22 cellular contexts compared by ENCODE assay signal in genomic region chr2:69190743-69191425, GRCh38.
DNase-seq lines count a peak whose midpoint lies in the region; ATAC-seq and TF ChIP-seq lines count a peak whose summit lies in the region.
"Had no signal": no experiment of that assay in that cellular context is flagged by ENCODE, and none has a peak within 500 bp of the region (broad histone marks: within the 10 kb centered on the region; RNA-seq: fewer than 3 reads in every experiment).

No MANE protein-coding gene starts in this region.

- DNase-seq in AG20443 (ENCODE audit: low spot score), result peak; percentile 30
- DNase-seq in fibroblast of villous mesenchyme (ENCODE audit: low read depth), result peak; percentile 56
- no peak for DNase-seq in osteocyte (ENCODE audit: extremely low spot score, unreplicated experiment)
- DNase-seq in activated naive CD8-positive, alpha-beta T cell treated with anti-CD3 and anti-CD28 coated beads, Interleukin-2, amount 50 U/mL, for 24 hours, result no peak
- DNase-seq in activated CD4-positive, CD25-positive, alpha-beta regulatory T cell (lab: John Stamatoyannopoulos, UW), result no peak
- no peak for DNase-seq in HuH-7.5 (ENCODE audit: low spot score)
- no peak for DNase-seq in cerebellar cortex (ENCODE audit: low spot score)
- DNase-seq: activated CD4-positive, alpha-beta T cell treated with anti-CD3 and anti-CD28 coated beads for 4 hours; left colon; NCI-H1436 treated with DMSO at 0.1 percent for 48 hours; NCI-H524 treated with DMSO at 0.1 percent for 48 hours; psoas muscle; stimulated activated CD4-positive, alpha-beta T cell treated with anti-CD3 and anti-CD28 coated beads, Interleukin-4, amount 100 ng/mL, for 1 hour; stimulated activated naive CD8-positive, alpha-beta T cell treated with anti-CD3 and anti-CD28 coated beads, Interleukin-15, Interleukin-2, amounts not matched to agents 100 U/mL and 50 U/mL, for 24 hours; T-cell; upper lobe of right lung had no signal

- no peaks in the 10 kb centered on the region for H3K27me3 Mint-ChIP-seq in osteocyte (ENCODE audit: unreplicated experiment)
- peaks cover 15% of the 10 kb centered on the region for H3K27me3 Mint-ChIP-seq in activated naive CD8-positive, alpha-beta T cell treated with anti-CD3 and anti-CD28 coated beads, Interleukin-2, amount 50 U/mL, for 24 hours
- H3K27me3 Mint-ChIP-seq: activated naive CD8-positive, alpha-beta T cell had no signal

- TF ChIP-seq CTCF in fibroblast of villous mesenchyme (IDR thresholded peaks at IDR 0.05; ENCODE audit: insufficient read depth, low read depth, low read length) (no peak), osteocyte (IDR thresholded peaks at IDR 0.05) (no peak)

- no peaks in the 10 kb centered on the region for H3K9me3 Mint-ChIP-seq in osteocyte (ENCODE audit: unreplicated experiment)
- H3K9me3 Mint-ChIP-seq in activated naive CD8-positive, alpha-beta T cell treated with anti-CD3 and anti-CD28 coated beads, Interleukin-2, amount 50 U/mL, for 24 hours, result no peaks in the 10 kb centered on the region
- H3K9me3 Mint-ChIP-seq: dendritic cell treated with granulocyte-macrophage colony-stimulating factor and Interleukin-4, amounts not matched to agents 40 ng/mL and 50 ng/mL, for 4 days; IgD-negative memory B cell; neural crest cell; T-cell had no signal

- peak overlapping the region; percentile 24 for H3K27ac Mint-ChIP-seq in osteocyte (ENCODE audit: unreplicated experiment)
- no peak overlapping the region for H3K27ac Mint-ChIP-seq in activated naive CD8-positive, alpha-beta T cell treated with anti-CD3 and anti-CD28 coated beads, Interleukin-2, amount 50 U/mL, for 24 hours
- H3K27ac Mint-ChIP-seq: activated naive CD8-positive, alpha-beta T cell; dendritic cell treated with granulocyte-macrophage colony-stimulating factor and Interleukin-4, amounts not matched to agents 40 ng/mL and 50 ng/mL, for 4 days; IgD-negative memory B cell; T-cell had no signal

- peaks cover 40% of the 10 kb centered on the region for H3K4me1 Mint-ChIP-seq in osteocyte (ENCODE audit: unreplicated experiment)
- no peaks in the 10 kb centered on the region for H3K4me1 Mint-ChIP-seq in activated naive CD8-positive, alpha-beta T cell treated with anti-CD3 and anti-CD28 coated beads, Interleukin-2, amount 50 U/mL, for 24 hours
- H3K4me1 Mint-ChIP-seq: T-cell had no signal

- H3K4me3 ChIP-seq in fibroblast of villous mesenchyme (ENCODE audit: low read depth, low read length), result no peak overlapping the region
- H3K4me3 ChIP-seq: BLaER1 treated with 17β-estradiol and CSF1 and Interleukin-3, amounts not matched to agents 10 nM and 100 nM; psoas muscle; upper lobe of right lung had no signal

- peaks cover 56% of the 10 kb centered on the region for H3K36me3 Mint-ChIP-seq in osteocyte (ENCODE audit: unreplicated experiment)
- H3K36me3 Mint-ChIP-seq in activated naive CD8-positive, alpha-beta T cell treated with anti-CD3 and anti-CD28 coated beads, Interleukin-2, amount 50 U/mL, for 24 hours (ENCODE audit: low read depth), result no peaks in the 10 kb centered on the region
- H3K36me3 Mint-ChIP-seq: activated naive CD8-positive, alpha-beta T cell; IgD-negative memory B cell; T-cell had no signal

- peak; percentile 31 for ATAC-seq in SK-N-SH treated with all-trans-retinoic acid at 6 μM for 48 hours
- no peak for ATAC-seq in activated naive CD8-positive, alpha-beta T cell treated with anti-CD3 and anti-CD28 coated beads, Interleukin-2, amount 50 U/mL, for 24 hours
- ATAC-seq: left colon; psoas muscle; stimulated activated naive CD8-positive, alpha-beta T cell treated with anti-CD3 and anti-CD28 coated beads, Interleukin-15, Interleukin-2, amounts not matched to agents 100 U/mL and 50 U/mL, for 24 hours; T-cell; upper lobe of right lung had no signal

- no peak overlapping the region for H3K4me3 Mint-ChIP-seq in osteocyte (ENCODE audit: unreplicated experiment)
- no peak overlapping the region for H3K4me3 Mint-ChIP-seq in activated naive CD8-positive, alpha-beta T cell treated with anti-CD3 and anti-CD28 coated beads, Interleukin-2, amount 50 U/mL, for 24 hours
- H3K4me3 Mint-ChIP-seq: activated naive CD8-positive, alpha-beta T cell; dendritic cell treated with granulocyte-macrophage colony-stimulating factor and Interleukin-4, amounts not matched to agents 40 ng/mL and 50 ng/mL, for 4 days; IgD-negative memory B cell; neural crest cell; T-cell had no signal

TF ChIP-seq in SK-N-SH treated with all-trans-retinoic acid at 6 μM for 48 hours, 23 proteins besides CTCF, POLR2A, EP300 and RAD21:
- TF ChIP-seq ISL1 (CRISPR knock-in tag; IDR thresholded peaks at IDR 0.05) (no peak), ESRRG (CRISPR knock-in tag; IDR thresholded peaks at IDR 0.05) (no peak)
TF ChIP-seq in SK-N-SH treated with all-trans-retinoic acid at 6 μM for 48 hours: peak in this region for 0.

Comparison
In these comparisons a context has a peak if more than half of its experiments do, and no peak if none do; other contexts are left out.
1. DNase-seq: peak in AG20443 (single experiment) and fibroblast of villous mesenchyme (single experiment); none in osteocyte (single experiment), activated naive CD8-positive, alpha-beta T cell treated with anti-CD3 and anti-CD28 coated beads, Interleukin-2, amount 50 U/mL, for 24 hours (single experiment), activated CD4-positive, CD25-positive, alpha-beta regulatory T cell (0 of 4), HuH-7.5 (single experiment) and cerebellar cortex (single experiment).